9 cellular contexts compared by ENCODE assay signal in genomic region chr18:69469444-69469919, GRCh38.
DNase-seq lines count a peak whose midpoint lies in the region; ATAC-seq and TF ChIP-seq lines count a peak whose summit lies in the region.
"Had no signal": no experiment of that assay in that cellular context is flagged by ENCODE, and none has a peak within 500 bp of the region (broad histone marks: within the 10 kb centered on the region; RNA-seq: fewer than 3 reads in every experiment).

No MANE protein-coding gene starts in this region.

- H2AFZ ChIP-seq in SK-N-SH (ENCODE audit: low read depth) (no peak overlapping the region), trophoblast cell (ENCODE audit: insufficient read depth, low read length, poor library complexity) (no peak overlapping the region)

- no peaks in the 10 kb centered on the region for H3F3A ChIP-seq in SK-N-SH (replicated peaks; ENCODE audit: insufficient read depth)

- no peak overlapping the region for H2BK5ac ChIP-seq in trophoblast cell (ENCODE audit: low read depth, low read length, poor library complexity)

- no peak overlapping the region for H2BK120ac ChIP-seq in trophoblast cell (ENCODE audit: insufficient read depth, low read length, poor library complexity)

- no peak overlapping the region for H4K91ac ChIP-seq in trophoblast cell (ENCODE audit: low read depth, low read length)

- H3K36me3 ChIP-seq in SK-N-SH (replicated peaks in 1 of 2; ENCODE audit: control insufficient read depth in 1 of 2, insufficient read depth in 2 of 2, low read length in 1 of 2) (no peaks in the 10 kb centered on the region), trophoblast cell (ENCODE audit: control insufficient read depth in 1 of 2, insufficient read depth in 2 of 2, low read length in 2 of 2) (no peaks in the 10 kb centered on the region)
- H3K36me3 ChIP-seq: BLaER1 had no signal

- no peak for ATAC-seq in SK-N-SH treated with all-trans-retinoic acid at 6 μM for 48 hours
- no peak for ATAC-seq in HG03108 (IDR thresholded peaks at IDR 0.05; ENCODE audit: unreplicated experiment)

- H3K14ac ChIP-seq in trophoblast cell (ENCODE audit: low read length) = no peak overlapping the region

- H3K4ac ChIP-seq in trophoblast cell (ENCODE audit: low read depth, low read length) = no peak overlapping the region

- TF ChIP-seq EP300 in SK-N-SH (IDR thresholded peaks at IDR 0.05; ENCODE audit: borderline replicate concordance in 1 of 2, low read depth in 1 of 2, low read length in 1 of 2) = no peak

- peak overlapping the region; percentile 40 for H4K8ac ChIP-seq in trophoblast cell (ENCODE audit: low read depth, low read length)

- H3K4me3 ChIP-seq in SK-N-SH (ENCODE audit: low read depth in 2 of 2, low read length in 1 of 2) = no peak overlapping the region
- H3K4me3 ChIP-seq in trophoblast cell (ENCODE audit: low read depth, low read length) = no peak overlapping the region
- H3K4me3 ChIP-seq: BLaER1 had no signal

- H3K18ac ChIP-seq in trophoblast cell (ENCODE audit: low read length) = no peak overlapping the region

- H3K9me2 ChIP-seq in SK-N-SH = no peaks in the 10 kb centered on the region

- H3K23ac ChIP-seq in trophoblast cell (ENCODE audit: low read length) = no peak overlapping the region

- H4K12ac ChIP-seq in trophoblast cell (ENCODE audit: low read depth, low read length) = no peak overlapping the region

- peak; percentile 29 for DNase-seq in SK-N-SH
- peak; percentile 68 for DNase-seq in NAMALWA (ENCODE audit: low spot score)
- peak; percentile 41 for DNase-seq in activated T-cell treated with anti-CD3 and anti-CD28 coated beads for 48 hours (ENCODE audit: low read depth)
- DNase-seq in trophoblast cell = peak in 1 of 2 donors; percentile 11
- no peak for DNase-seq in anterior cingulate cortex (lab: John Stamatoyannopoulos, UW)
- no peak for DNase-seq in mesenteric fat pad (ENCODE audit: low spot score)

- 91% methylated on average over 16 of the region's 27 CpGs for WGBS in SK-N-SH (ENCODE audit: low lambda C conversion rate)
- no CpG with 5 or more reads among the region's 27 CpGs for WGBS in trophoblast cell (ENCODE audit: extremely low coverage, insufficient coverage, insufficient read length)

- H3K9me3 ChIP-seq in SK-N-SH = no peaks in the 10 kb centered on the region
- H3K9me3 ChIP-seq in trophoblast cell (ENCODE audit: insufficient read depth, low read depth, low read length) = no peaks in the 10 kb centered on the region
- H3K9me3 ChIP-seq: BLaER1 had no signal

- no peaks in the 10 kb centered on the region for H4K20me1 ChIP-seq in SK-N-SH (ENCODE audit: insufficient read depth)
- H4K20me1 ChIP-seq: BLaER1 had no signal

- H2AK5ac ChIP-seq in trophoblast cell (ENCODE audit: low read length) = no peak overlapping the region

- peak; percentile 22; the same call in 1 of the 2 replicates for TF ChIP-seq RAD21 in SK-N-SH (IDR thresholded peaks at IDR 0.05; ENCODE audit: low read length)

- no peak overlapping the region for H3K9ac ChIP-seq in SK-N-SH
- no peak overlapping the region for H3K9ac ChIP-seq in trophoblast cell (ENCODE audit: low read length)
- H3K9ac ChIP-seq: BLaER1 had no signal

- no peak overlapping the region for H3K27ac ChIP-seq in SK-N-SH (ENCODE audit: low read depth in 2 of 2, low read length in 1 of 2)
- no peak overlapping the region for H3K27ac ChIP-seq in trophoblast cell (ENCODE audit: low read depth, low read length)
- H3K27ac ChIP-seq: BLaER1 had no signal

- H3K27me3 ChIP-seq in SK-N-SH (ENCODE audit: insufficient read depth) (no peaks in the 10 kb centered on the region), trophoblast cell (ENCODE audit: insufficient read depth, low read length) (no peaks in the 10 kb centered on the region)
- H3K27me3 ChIP-seq: BLaER1 had no signal

- POLR2A ChIA-PET in SK-N-SH (lab: Yijun Ruan, JAX) = no interaction called here

- no peaks in the 10 kb centered on the region for H3K79me1 ChIP-seq in trophoblast cell (ENCODE audit: low read length)

- no peak overlapping the region for H3K4me2 ChIP-seq in SK-N-SH
- H3K4me2 ChIP-seq in trophoblast cell (ENCODE audit: low read length) = no peak overlapping the region
- H3K4me2 ChIP-seq: BLaER1 had no signal

- CTCF ChIA-PET in SK-N-SH (lab: Yijun Ruan, JAX) = interaction anchor here (0.7 kb wide), 1 partner anchor 21 kb away, joined by 3 read pairs; no protein-coding TSS in a partner anchor

- H3K79me2 ChIP-seq in SK-N-SH (ENCODE audit: insufficient read depth) (no peaks in the 10 kb centered on the region), trophoblast cell (ENCODE audit: control insufficient read depth, insufficient read depth, low read length, poor library complexity) (no peaks in the 10 kb centered on the region)

- no peak overlapping the region for H2BK12ac ChIP-seq in trophoblast cell (ENCODE audit: low read length)

- peak; percentile 39 for TF ChIP-seq CTCF in SK-N-SH (IDR thresholded peaks at IDR 0.05)

- H3K4me1 ChIP-seq in SK-N-SH (ENCODE audit: control insufficient read depth in 1 of 2, insufficient read depth in 2 of 2, low read depth in 1 of 2, low read length in 1 of 2) (no peaks in the 10 kb centered on the region), trophoblast cell (ENCODE audit: control insufficient read depth in 1 of 2, insufficient read depth in 2 of 2, low read length in 2 of 2) (no peaks in the 10 kb centered on the region)
- H3K4me1 ChIP-seq: BLaER1 had no signal

TF ChIP-seq in SK-N-SH, 30 proteins besides CTCF, POLR2A, EP300 and RAD21:
- TF ChIP-seq FOXJ3 (CRISPR knock-in tag; IDR thresholded peaks at IDR 0.05) (no peak), GABPA (IDR thresholded peaks at IDR 0.05; ENCODE audit: low read depth) (no peak), RXRA (IDR thresholded peaks at IDR 0.05; ENCODE audit: borderline replicate concordance, low read depth) (no peak), TCF12 (IDR thresholded peaks at IDR 0.05) (no peak)

TF ChIP-seq in SK-N-SH treated with all-trans-retinoic acid at 6 μM for 48 hours, 23 proteins besides CTCF, POLR2A, EP300 and RAD21:
- TF ChIP-seq ZFP3 (CRISPR knock-in tag; IDR thresholded peaks at IDR 0.05) = no peak
- no peak for TF ChIP-seq TCF4 (CRISPR knock-in tag; IDR thresholded peaks at IDR 0.05; ENCODE audit: borderline replicate concordance)
- TF ChIP-seq BACH2 (CRISPR knock-in tag; IDR thresholded peaks at IDR 0.05; ENCODE audit: borderline replicate concordance) = no peak
- TF ChIP-seq CREB5 (CRISPR knock-in tag; IDR thresholded peaks at IDR 0.05; ENCODE audit: low read depth) = no peak
- no peak for TF ChIP-seq ARNTL (CRISPR knock-in tag; IDR thresholded peaks at IDR 0.05; ENCODE audit: borderline replicate concordance, low read depth)

Comparison
In these comparisons a context has a peak if more than half of its experiments do, and no peak if none do; other contexts are left out.
1. DNase-seq: peak in SK-N-SH (single experiment), NAMALWA (single experiment) and activated T-cell treated with anti-CD3 and anti-CD28 coated beads for 48 hours (single experiment); none in anterior cingulate cortex (0 of 58) and mesenteric fat pad (single experiment).